14 cellular contexts compared by ENCODE assay signal in the genomic region with DNA sequence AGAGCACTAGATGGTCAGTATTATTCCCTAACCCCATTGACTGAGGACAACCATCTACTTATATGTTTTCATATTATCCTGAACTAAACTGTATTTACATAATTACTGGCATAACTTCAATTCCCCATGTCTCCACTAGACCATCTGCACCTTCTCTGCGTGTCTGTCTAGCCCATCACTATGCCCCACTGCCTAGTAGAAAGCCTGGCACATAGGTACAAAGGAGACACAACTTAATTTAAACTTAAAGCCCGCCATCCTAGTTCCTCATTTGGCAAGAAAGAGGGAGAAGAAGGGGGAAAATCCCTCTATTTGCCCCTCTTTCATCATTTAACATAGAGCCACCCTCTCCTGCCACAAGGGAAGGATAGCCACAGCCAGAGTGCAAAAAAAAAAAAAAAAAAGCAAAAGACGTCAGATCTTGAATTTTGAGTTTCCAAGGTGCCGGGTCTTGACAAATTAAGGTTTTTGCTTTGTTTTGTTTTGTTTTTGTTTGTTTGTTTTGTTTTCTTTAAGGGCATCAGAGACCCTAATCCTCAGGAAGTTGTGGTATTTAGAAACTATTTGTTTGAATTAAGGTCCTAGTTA. TPM values are rescaled to one million over a fixed set of nuclear protein-coding genes. Genes with fewer than 3 reads are reported as not detected.
DNase-seq lines count a peak whose midpoint lies in the region; ATAC-seq and TF ChIP-seq lines count a peak whose summit lies in the region.
"Had no signal": no experiment of that assay in that cellular context is flagged by ENCODE, and none has a peak within 500 bp of the region (broad histone marks: within the 10 kb centered on the region; RNA-seq: fewer than 3 reads in every experiment).

No MANE protein-coding gene starts in this region.

- H3K9me2 ChIP-seq in DOHH2 (replicated peaks; ENCODE audit: control insufficient read depth, low read length), result no peaks in the 10 kb centered on the region

- H4K20me1 ChIP-seq in DOHH2 (ENCODE audit: control insufficient read depth, insufficient read depth, low read depth, low read length), result no peaks in the 10 kb centered on the region
- H4K20me1 ChIP-seq in OCI-LY3 (ENCODE audit: insufficient read depth, low read length), result peaks cover 7% of the 10 kb centered on the region; the same call in 1 of the 2 replicates

- H3K36me3 Mint-ChIP-seq in stimulated activated memory B cell treated with anti-CD40 and anti-IgM and Interleukin-4, amounts not matched to agents 10 μg/mL and 1 μg/mL and 100 μg/mL, for 72 hours, result peaks cover 10% of the 10 kb centered on the region

- no peak overlapping the region for H3K14ac ChIP-seq in neuronal stem cell (ENCODE audit: low read length)

- H3K27me3 ChIP-seq in DOHH2 (ENCODE audit: control insufficient read depth, low read length), result no peaks in the 10 kb centered on the region
- H3K27me3 ChIP-seq in OCI-LY3 (ENCODE audit: low read depth, low read length), result no peaks in the 10 kb centered on the region
- no peaks in the 10 kb centered on the region for H3K27me3 ChIP-seq in right cardiac atrium (ENCODE audit: control insufficient read depth, insufficient read depth)
- no peaks in the 10 kb centered on the region for H3K27me3 ChIP-seq in neuronal stem cell (ENCODE audit: control insufficient read depth in 3 of 3, insufficient read depth in 3 of 3, low read depth in 1 of 3, low read length in 3 of 3)
- no peaks in the 10 kb centered on the region for H3K27me3 ChIP-seq in breast epithelium

- H3K9me3 Mint-ChIP-seq in stimulated activated memory B cell treated with anti-CD40 and anti-IgM and Interleukin-4, amounts not matched to agents 10 μg/mL and 1 μg/mL and 100 μg/mL, for 72 hours, result no peaks in the 10 kb centered on the region
- H3K9me3 Mint-ChIP-seq: activated CD4-positive, alpha-beta T cell treated with anti-CD3 and anti-CD28 coated beads, Interleukin-2, amount 10 ng/mL, durations not matched to agents 24 days and 14 days had no signal

- H3K4me1 Mint-ChIP-seq in stimulated activated memory B cell treated with anti-CD40 and anti-IgM and Interleukin-4, amounts not matched to agents 10 μg/mL and 1 μg/mL and 100 μg/mL, for 72 hours, result peaks cover 88% of the 10 kb centered on the region

- no peak overlapping the region for H2BK15ac ChIP-seq in neuronal stem cell (ENCODE audit: low read length)

- no peak for TF ChIP-seq POLR2A in breast epithelium (IDR thresholded peaks at IDR 0.05)

- no peak overlapping the region for H2BK120ac ChIP-seq in neuronal stem cell (ENCODE audit: low read depth, low read length)

- H3K4me1 ChIP-seq in DOHH2 (ENCODE audit: control insufficient read depth, low read length) (peaks cover 100% of the 10 kb centered on the region), OCI-LY3 (ENCODE audit: low read length) (peaks cover 80% of the 10 kb centered on the region), right cardiac atrium (ENCODE audit: control insufficient read depth, insufficient read depth, low read length) (peaks cover 23% of the 10 kb centered on the region), neuronal stem cell (ENCODE audit: control insufficient read depth in 2 of 2, insufficient read depth in 1 of 2, low read depth in 1 of 2, low read length in 2 of 2) (peaks cover 16 to 22% of the 10 kb centered on the region in 2 donors), breast epithelium (peaks cover 0 to 3% of the 10 kb centered on the region in 2 donors)

- no peak overlapping the region for H4K8ac ChIP-seq in neuronal stem cell (ENCODE audit: low read depth, low read length)

- H3K4me3 Mint-ChIP-seq in stimulated activated memory B cell treated with anti-CD40 and anti-IgM and Interleukin-4, amounts not matched to agents 10 μg/mL and 1 μg/mL and 100 μg/mL, for 72 hours, result peak overlapping the region; percentile 85
- H3K4me3 Mint-ChIP-seq: activated CD4-positive, alpha-beta T cell treated with anti-CD3 and anti-CD28 coated beads, Interleukin-2, amount 10 ng/mL, durations not matched to agents 24 days and 14 days had no signal

- intact Hi-C loops in right cardiac atrium (cut with DNase I), result no loop called here
- intact Hi-C loops in breast epithelium (cut with DNase I; ENCODE audit: low total_unique reads), result no loop called here

- no peak for DNase-seq in right cardiac atrium
- DNase-seq in NCI-H1436 (lab: John Stamatoyannopoulos, UW), result no peak
- DNase-seq in neuronal stem cell (ENCODE audit: low spot score), result no peak
- DNase-seq in breast epithelium (ENCODE audit: low spot score in 2 of 2), result no peak
- DNase-seq: activated CD4-positive, alpha-beta T cell treated with anti-CD3 and anti-CD28 coated beads, Interleukin-2, amount 10 ng/mL, durations not matched to agents 24 days and 14 days; activated gamma-delta T cell; foreskin melanocyte; NCI-H1417 treated with DMSO at 0.1 percent for 48 hours; NCI-H82; SW 1271 had no signal

- H3K79me2 ChIP-seq in DOHH2 (ENCODE audit: control insufficient read depth, low read length) (peaks cover 62% of the 10 kb centered on the region), OCI-LY3 (ENCODE audit: low read length) (peaks cover 95% of the 10 kb centered on the region)

- H3K4me2 ChIP-seq in DOHH2 (ENCODE audit: low read length), result peak overlapping the region; percentile 83
- H3K4me2 ChIP-seq in OCI-LY3 (ENCODE audit: low read length), result peak overlapping the region; percentile 96
- no peak overlapping the region for H3K4me2 ChIP-seq in neuronal stem cell (ENCODE audit: insufficient read depth, low read length, poor library complexity, severe bottlenecking)

- no peak overlapping the region for H4K91ac ChIP-seq in neuronal stem cell (ENCODE audit: low read depth, low read length, poor library complexity)

- H3K36me3 ChIP-seq in DOHH2 (ENCODE audit: control insufficient read depth, low read length), result peaks cover 36% of the 10 kb centered on the region
- peaks cover 51% of the 10 kb centered on the region for H3K36me3 ChIP-seq in OCI-LY3 (replicated peaks; ENCODE audit: low read depth, low read length)
- H3K36me3 ChIP-seq in neuronal stem cell (replicated peaks in 1 of 2; ENCODE audit: control insufficient read depth in 2 of 2, insufficient read depth in 2 of 2, low read length in 2 of 2), result peaks cover 0 to 2% of the 10 kb centered on the region in 2 donors
- no peaks in the 10 kb centered on the region for H3K36me3 ChIP-seq in breast epithelium

- H3K27ac Mint-ChIP-seq in stimulated activated memory B cell treated with anti-CD40 and anti-IgM and Interleukin-4, amounts not matched to agents 10 μg/mL and 1 μg/mL and 100 μg/mL, for 72 hours, result peak overlapping the region; percentile 93
- H3K27ac Mint-ChIP-seq: activated CD4-positive, alpha-beta T cell treated with anti-CD3 and anti-CD28 coated beads, Interleukin-2, amount 10 ng/mL, durations not matched to agents 24 days and 14 days had no signal

- TF ChIP-seq CTCF in DOHH2 (IDR thresholded peaks at IDR 0.05; ENCODE audit: low read depth, low read length, poor library complexity, severe bottlenecking), result peak; percentile 34
- peak; percentile 25 for TF ChIP-seq CTCF in OCI-LY3 (IDR thresholded peaks at IDR 0.05; ENCODE audit: low read depth, low read length)
- TF ChIP-seq CTCF in breast epithelium (IDR thresholded peaks at IDR 0.05), result no peak

- H3K27ac ChIP-seq in DOHH2 (ENCODE audit: low read depth, low read length) (peak overlapping the region; percentile 95), OCI-LY3 (ENCODE audit: low read length) (peak overlapping the region; percentile 90), right cardiac atrium (ENCODE audit: low read length) (peak overlapping the region; percentile 51), neuronal stem cell (replicated peaks; ENCODE audit: low read length) (no peak overlapping the region), breast epithelium (peak overlapping the region in 1 of 2 donors; percentile 25)

- H3K79me1 ChIP-seq in neuronal stem cell (ENCODE audit: low read depth, low read length), result no peaks in the 10 kb centered on the region

- no peak overlapping the region for H2BK12ac ChIP-seq in neuronal stem cell (ENCODE audit: low read length)

- no peak overlapping the region for H2AK5ac ChIP-seq in neuronal stem cell (ENCODE audit: low read depth, low read length)

- no peaks in the 10 kb centered on the region for H3K9me3 ChIP-seq in DOHH2 (ENCODE audit: control insufficient read depth, insufficient read depth, low read length)
- 0 out of 2 replicates have a peak, but pooled peaks cover 3% of the 10 kb centered on the region for H3K9me3 ChIP-seq in OCI-LY3 (ENCODE audit: insufficient read depth, low read length)
- no peaks in the 10 kb centered on the region for H3K9me3 ChIP-seq in right cardiac atrium (ENCODE audit: control insufficient read depth, low read length)
- H3K9me3 ChIP-seq in neuronal stem cell (replicated peaks in 1 of 2; ENCODE audit: control insufficient read depth in 2 of 2, insufficient read depth in 1 of 2, low read depth in 1 of 2, low read length in 2 of 2), result no peaks in the 10 kb centered on the region
- H3K9me3 ChIP-seq in breast epithelium, result no peaks in the 10 kb centered on the region

- H3K27me3 Mint-ChIP-seq in stimulated activated memory B cell treated with anti-CD40 and anti-IgM and Interleukin-4, amounts not matched to agents 10 μg/mL and 1 μg/mL and 100 μg/mL, for 72 hours, result no peaks in the 10 kb centered on the region

- WGBS in right cardiac atrium, result 61% methylated on average over 4 of the region's 4 CpGs
- no CpG with 5 or more reads among the region's 4 CpGs for WGBS in neuronal stem cell (ENCODE audit: extremely low coverage in 2 of 2, insufficient read length in 2 of 2, insufficient replicate concordance in 1 of 2), 2 donors

- peaks cover 51% of the 10 kb centered on the region for H3F3A ChIP-seq in DOHH2 (ENCODE audit: control insufficient read depth, insufficient read depth)

- H3K4ac ChIP-seq in neuronal stem cell (ENCODE audit: low read length), result no peak overlapping the region

- no peak overlapping the region for H3K18ac ChIP-seq in neuronal stem cell (ENCODE audit: low read length)

- no peak overlapping the region for H2BK5ac ChIP-seq in neuronal stem cell (ENCODE audit: low read length)

- H3K23ac ChIP-seq in neuronal stem cell (ENCODE audit: low read depth, low read length, poor library complexity), result no peak overlapping the region

- no peak overlapping the region for H2AFZ ChIP-seq in OCI-LY3 (ENCODE audit: low read depth, low read length)
- no peak overlapping the region for H2AFZ ChIP-seq in neuronal stem cell (ENCODE audit: low read length)

- H3K9ac ChIP-seq in OCI-LY3 (ENCODE audit: low read length), result peak overlapping the region; percentile 98
- H3K9ac ChIP-seq in neuronal stem cell (ENCODE audit: low read depth, low read length, poor library complexity), result no peak overlapping the region

- ATAC-seq in right cardiac atrium, result no peak
- no peak for ATAC-seq in stimulated activated memory B cell treated with anti-CD40 and anti-IgM and Interleukin-4, amounts not matched to agents 10 μg/mL and 1 μg/mL and 100 μg/mL, for 72 hours
- no peak for ATAC-seq in HG03378 (IDR thresholded peaks at IDR 0.05; ENCODE audit: unreplicated experiment)

- H3K4me3 ChIP-seq in DOHH2 (ENCODE audit: low read length) (peak overlapping the region; percentile 81), OCI-LY3 (ENCODE audit: low read length) (peak overlapping the region; percentile 80), right cardiac atrium (ENCODE audit: low read length) (peak overlapping the region; percentile 86), neuronal stem cell (ENCODE audit: low read length in 2 of 2) (no peak overlapping the region), breast epithelium (peak overlapping the region in 1 of 3 donors; percentile 64)

RNA-seq across cellular contexts. Expression of gene PKIG, which starts 1.8 kb away (rescaled TPM):
- total RNA-seq in right cardiac atrium (100 to 1,000 TPM; 212 to 246 (median 232) TPM), breast epithelium (100 to 1,000 TPM in 1 of 3 donors, 10 to 100 TPM in 2; 59.9 to 102 (median 99.1) TPM)
- polyA plus RNA-seq in right cardiac atrium, result 334 TPM
- polyA plus RNA-seq in neuronal stem cell (2013, experiment 1 of 2), result 77.0 TPM
- 79.1 TPM for polyA plus RNA-seq in neuronal stem cell (2013, experiment 2 of 2)

Comparison
In these comparisons a context has a peak if more than half of its experiments do, and no peak if none do; other contexts are left out.
1. H3K4me3 ChIP-seq: peak in DOHH2 (single experiment), OCI-LY3 (single experiment) and right cardiac atrium (single experiment); none in neuronal stem cell (0 of 2).
2. CTCF ChIP-seq: peak in DOHH2 (single experiment) and OCI-LY3 (single experiment); none in breast epithelium (0 of 3).